In genomic region chr22:44620129-44620840, GRCh38 we compare ENCODE assay signal across 8 cellular contexts.
A peak's percentile ranks its signal among the peaks of the same experiment; 100 is the strongest.
DNase-seq lines count a peak whose midpoint lies in the region; ATAC-seq and TF ChIP-seq lines count a peak whose summit lies in the region.

No MANE protein-coding gene starts in this region.

- H3K23ac ChIP-seq in IMR-90 (ENCODE audit: low read depth, low read length) = no peak overlapping the region

- peak overlapping the region; percentile 71 for H2AFZ ChIP-seq in IMR-90 (replicated peaks; ENCODE audit: low read length, poor library complexity)

- TF ChIP-seq RAD21 in IMR-90 (IDR thresholded peaks at IDR 0.05; ENCODE audit: low read length) = no peak

- no peak overlapping the region for H2BK15ac ChIP-seq in IMR-90 (ENCODE audit: low read depth, low read length)

- intact Hi-C loops in IMR-90 (cut with micrococcal nuclease) = loop anchor here (5.0 kb wide), 2 partner anchors 123 to 268 kb away; partner anchors contain the start of gene RTL6

- no peak overlapping the region for H2BK5ac ChIP-seq in IMR-90 (ENCODE audit: low read depth, low read length, poor library complexity, severe bottlenecking)

- no peaks in the 10 kb centered on the region for H3K36me3 ChIP-seq in IMR-90 (ENCODE audit: control insufficient read depth, insufficient read depth, low read length)
- no peaks in the 10 kb centered on the region for H3K36me3 ChIP-seq in adipocyte (ENCODE audit: control insufficient read depth, insufficient read depth, low read length, severe bottlenecking)

- H3K9me3 ChIP-seq in IMR-90 (ENCODE audit: control insufficient read depth, insufficient read depth, low read length) = peaks cover under 1% of the 10 kb centered on the region; the same call in 1 of the 2 replicates
- no peaks in the 10 kb centered on the region for H3K9me3 ChIP-seq in adipocyte (ENCODE audit: control insufficient read depth, low read length)

- ATAC-seq in IMR-90 (ENCODE audit: low read depth) (0 out of 2 replicates have a peak, but pooled peaks have one; percentile 20), GM18870 (IDR thresholded peaks at IDR 0.05; ENCODE audit: unreplicated experiment) (no peak), HG02623 (IDR thresholded peaks at IDR 0.05; ENCODE audit: unreplicated experiment) (no peak), GM21717 (IDR thresholded peaks at IDR 0.05; ENCODE audit: unreplicated experiment) (no peak)

- no peaks in the 10 kb centered on the region; the same call in 1 of the 2 replicates for H3K27me3 ChIP-seq in IMR-90 (ENCODE audit: control insufficient read depth, insufficient read depth, low read length)
- H3K27me3 ChIP-seq in adipocyte (replicated peaks; ENCODE audit: control insufficient read depth, insufficient read depth, low read length) = peaks cover 25% of the 10 kb centered on the region

- CTCF ChIA-PET in IMR-90 (lab: Yijun Ruan, JAX) = no interaction called here

- H3K79me1 ChIP-seq in IMR-90 (ENCODE audit: low read depth in 1 of 2, low read length in 2 of 2) = no peaks in the 10 kb centered on the region

- no peak overlapping the region for H3K56ac ChIP-seq in IMR-90 (ENCODE audit: extremely low read depth, insufficient read depth, low read length)

- POLR2A ChIA-PET in IMR-90 (lab: Charles Lee; ENCODE audit: unreplicated experiment) = no interaction called here

- WGBS in IMR-90 (ENCODE audit: extremely low coverage in 2 of 2, insufficient read length in 1 of 2), 2 experiments = 14% methylated on average over 21 of the region's 48 CpGs; no CpG with 5 or more reads in 1 of the 2 experiments

- no peaks in the 10 kb centered on the region for H4K20me1 ChIP-seq in IMR-90 (ENCODE audit: insufficient read depth, low read length)

- H2AK9ac ChIP-seq in IMR-90 (replicated peaks; ENCODE audit: low read depth, low read length, poor library complexity) = peak overlapping the region; percentile 42

- DNase-seq in IMR-90 (peak; percentile 50), T-helper 9 cell (peak; percentile 82), adipocyte (ENCODE audit: low read depth) (peak; percentile 25), iPS-NIHi11 (ENCODE audit: low spot score) (peak; percentile 79)
- DNase-seq in stimulated activated CD4-positive, alpha-beta T cell treated with anti-CD3 and anti-CD28 coated beads, Interleukin-4, amount 100 ng/mL, for 24 hours = peak; percentile 71

- H3K4me3 ChIP-seq in IMR-90 (ENCODE audit: insufficient read depth, low read depth, low read length) (no peak overlapping the region), adipocyte (ENCODE audit: low read length) (no peak overlapping the region)

- H4K91ac ChIP-seq in IMR-90 (ENCODE audit: insufficient read depth, low read depth, low read length) = no peak overlapping the region

- H2AK5ac ChIP-seq in IMR-90 (ENCODE audit: low read depth, low read length) = no peak overlapping the region

- in situ Hi-C loops in IMR-90 (cut with MboI; ENCODE audit: low sequenced_read_pairs) = loop anchor here (5.0 to 10.0 kb wide), 2 partner anchors 305 to 533 kb away; partner anchors contain the start of gene SHISAL1

- no peak overlapping the region for H3K27ac ChIP-seq in IMR-90 (ENCODE audit: insufficient read depth, low read length)

- H3K4me1 ChIP-seq in IMR-90 (ENCODE audit: control insufficient read depth, insufficient read depth, low read length) (no peaks in the 10 kb centered on the region), adipocyte (ENCODE audit: control insufficient read depth, insufficient read depth, low read length) (no peaks in the 10 kb centered on the region)

- no peak overlapping the region for H2BK20ac ChIP-seq in IMR-90 (ENCODE audit: low read depth, low read length)

- BruUV-seq in IMR-90 (replicated peaks; lab: Mats Ljungman, UMichigan) = no TSS peak

- H4K5ac ChIP-seq in IMR-90 (ENCODE audit: low read depth, low read length) = no peak overlapping the region

- peaks cover 12% of the 10 kb centered on the region for H3K9me1 ChIP-seq in IMR-90 (ENCODE audit: insufficient read depth, low read length)

- no peak overlapping the region for H3K9ac ChIP-seq in IMR-90 (ENCODE audit: low read depth, low read length)
- H3K9ac ChIP-seq in adipocyte (ENCODE audit: low read length) = no peak overlapping the region

- H3K14ac ChIP-seq in IMR-90 (replicated peaks; ENCODE audit: low read depth, low read length) = no peak overlapping the region

- no peak overlapping the region for H2BK120ac ChIP-seq in IMR-90 (ENCODE audit: low read depth, low read length)

- H3K18ac ChIP-seq in IMR-90 (ENCODE audit: low read depth, low read length) = no peak overlapping the region

- dilution Hi-C loops in IMR-90 (cut with HindIII; ENCODE audit: low sequenced_read_pairs, unreplicated experiment) = no loop called here

- no peak for TF ChIP-seq POLR2A in IMR-90 (IDR thresholded peaks at IDR 0.05; ENCODE audit: low read depth, low read length)

- no peak overlapping the region for H3K4me2 ChIP-seq in IMR-90 (ENCODE audit: low read depth, low read length)

- no peak for TF ChIP-seq CTCF in IMR-90 (conservative IDR thresholded peaks at IDR 0.05; ENCODE audit: low read depth, low read length)

- peak overlapping the region; percentile 61; the same call in 1 of the 2 replicates for H3K4ac ChIP-seq in IMR-90 (ENCODE audit: low read depth, low read length)

- no peak overlapping the region for H4K8ac ChIP-seq in IMR-90 (ENCODE audit: low read depth in 2 of 2, low read length in 2 of 2)

TF ChIP-seq in IMR-90, 13 proteins besides CTCF, POLR2A, EP300 and RAD21:
- no peak for TF ChIP-seq ELK1 (IDR thresholded peaks at IDR 0.05; ENCODE audit: borderline replicate concordance, low read depth, low read length)
- TF ChIP-seq USF2 (IDR thresholded peaks at IDR 0.05; ENCODE audit: low read depth, low read length) = no peak
- no peak for TF ChIP-seq RCOR1 (IDR thresholded peaks at IDR 0.05; ENCODE audit: insufficient replicate concordance, low read length)
- no peak for TF ChIP-seq MAZ (IDR thresholded peaks at IDR 0.05; ENCODE audit: borderline replicate concordance, low read depth, low read length)
- no peak for TF ChIP-seq NFE2L2 (IDR thresholded peaks at IDR 0.05; ENCODE audit: low read depth, low read length)
TF ChIP-seq in IMR-90: peak in this region for 0.

Comparison
In these comparisons a context has a peak if more than half of its experiments do, and no peak if none do; other contexts are left out.
1. DNase-seq: peak in every context shown above with its lines; median percentile 82 in T-helper 9 cell; 79 in iPS-NIHi11; 71 in stimulated activated CD4-positive, alpha-beta T cell treated with anti-CD3 and anti-CD28 coated beads, Interleukin-4, amount 100 ng/mL, for 24 hours; 50 in IMR-90; 25 in adipocyte.